In the genomic region with DNA sequence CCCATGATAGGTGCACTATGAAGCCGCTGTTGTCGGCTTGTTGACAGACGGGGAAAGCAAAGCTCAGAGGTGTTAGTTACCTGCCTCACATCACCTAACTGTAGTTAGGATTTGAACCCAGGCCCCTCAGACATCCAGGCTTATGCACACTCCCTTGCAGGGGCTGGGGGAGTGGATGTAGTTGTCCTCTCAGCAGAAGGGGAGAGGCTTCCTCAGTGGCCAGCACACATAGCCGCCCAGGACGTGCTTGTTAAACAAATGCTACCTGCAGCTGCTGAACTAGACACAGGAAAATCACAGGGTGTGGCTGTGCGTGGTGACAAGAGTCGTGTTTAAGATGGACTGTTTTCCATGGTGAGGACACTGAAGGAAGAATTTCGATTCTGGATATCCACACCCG, we compare ENCODE assay signal across 15 cellular contexts. TPM values are rescaled to one million over a fixed set of nuclear protein-coding genes. Genes with fewer than 3 reads are reported as not detected.
DNase-seq lines count a peak whose midpoint lies in the region; ATAC-seq and TF ChIP-seq lines count a peak whose summit lies in the region.
"Had no signal": no experiment of that assay in that cellular context is flagged by ENCODE, and none has a peak within 500 bp of the region (broad histone marks: within the 10 kb centered on the region; RNA-seq: fewer than 3 reads in every experiment).

No MANE protein-coding gene starts in this region.

- no peaks in the 10 kb centered on the region for H4K20me1 ChIP-seq in osteoblast (ENCODE audit: insufficient read depth, low read length)
- H4K20me1 ChIP-seq in PC-3 (ENCODE audit: low read length): no peaks in the 10 kb centered on the region

- BruUV-seq in PC-3 (replicated peaks; lab: Mats Ljungman, UMichigan): no TSS peak

- H3K4me1 ChIP-seq in osteoblast (ENCODE audit: insufficient read depth, low read length) (no peaks in the 10 kb centered on the region), PC-3 (ENCODE audit: insufficient read depth, low read length) (no peaks in the 10 kb centered on the region)
- H3K4me1 ChIP-seq: A549, HAP-1, Peyer's patch had no signal

- no peak overlapping the region for H3K4me3 Mint-ChIP-seq in CD14-positive monocyte
- H3K4me3 Mint-ChIP-seq in chondrocyte (ENCODE audit: unreplicated experiment): no peak overlapping the region
- H3K4me3 Mint-ChIP-seq in progenitor cell of endocrine pancreas (ENCODE audit: low read depth): no peak overlapping the region

- H3K27me3 Mint-ChIP-seq in CD14-positive monocyte (ENCODE audit: low read depth in 3 of 3) (peaks cover 0 to 14% (median 3%) of the 10 kb centered on the region in 3 donors), chondrocyte (ENCODE audit: low read depth) (peaks cover 3% of the 10 kb centered on the region), progenitor cell of endocrine pancreas (no peaks in the 10 kb centered on the region)

- H3K9me3 ChIP-seq in osteoblast (ENCODE audit: low read depth, low read length) (no peaks in the 10 kb centered on the region), PC-3 (ENCODE audit: low read length) (no peaks in the 10 kb centered on the region)
- H3K9me3 ChIP-seq: A549, HAP-1, Peyer's patch had no signal

- H3K36me3 ChIP-seq in osteoblast (ENCODE audit: insufficient read depth, low read length) (no peaks in the 10 kb centered on the region), PC-3 (ENCODE audit: low read depth, low read length) (no peaks in the 10 kb centered on the region)
- H3K36me3 ChIP-seq: HAP-1, Peyer's patch had no signal

- H3K79me2 ChIP-seq in osteoblast (ENCODE audit: insufficient read depth, low read length) (no peaks in the 10 kb centered on the region), PC-3 (ENCODE audit: low read length) (no peaks in the 10 kb centered on the region)

- H3K27ac ChIP-seq in osteoblast (ENCODE audit: low read depth, low read length): no peak overlapping the region
- H3K27ac ChIP-seq in PC-3 (ENCODE audit: low read length): no peak overlapping the region
- H3K27ac ChIP-seq: A549, Peyer's patch had no signal

- H3F3A ChIP-seq in PC-3 (ENCODE audit: low read length, unreplicated experiment): no peaks in the 10 kb centered on the region

- intact Hi-C loops in CD14-positive monocyte (cut with micrococcal nuclease): no loop called here
- intact Hi-C loops in PC-3 (cut with micrococcal nuclease): no loop called here

- H3K4me3 ChIP-seq in osteoblast (ENCODE audit: insufficient read depth, low read length) (no peak overlapping the region), PC-3 (ENCODE audit: low read length) (no peak overlapping the region)
- H3K4me3 ChIP-seq: A549, HAP-1, Peyer's patch had no signal

- H3K27me3 ChIP-seq in osteoblast (ENCODE audit: insufficient read depth, low read length) (no peaks in the 10 kb centered on the region), PC-3 (ENCODE audit: low read length) (peaks cover 17% of the 10 kb centered on the region)
- H3K27me3 ChIP-seq: Peyer's patch had no signal

- no peak overlapping the region for H3K9ac ChIP-seq in PC-3 (ENCODE audit: low read length)

- CTCF ChIA-PET in PC-3 (lab: Charles Lee): no interaction called here

- H3K9me2 ChIP-seq in PC-3 (replicated peaks; ENCODE audit: low read length): no peaks in the 10 kb centered on the region

- POLR2A ChIA-PET in PC-3 (lab: Charles Lee; ENCODE audit: unreplicated experiment): no interaction called here

- no peak for ATAC-seq in PC-3
- ATAC-seq: A549 had no signal

- no peaks in the 10 kb centered on the region for H3K9me3 Mint-ChIP-seq in CD14-positive monocyte
- H3K9me3 Mint-ChIP-seq in chondrocyte (ENCODE audit: low read depth): no peaks in the 10 kb centered on the region
- H3K9me3 Mint-ChIP-seq in progenitor cell of endocrine pancreas (ENCODE audit: low read depth): no peaks in the 10 kb centered on the region

- H3K4me2 ChIP-seq in osteoblast (ENCODE audit: insufficient read depth, low read length) (no peak overlapping the region), PC-3 (ENCODE audit: low read length) (no peak overlapping the region)
- H3K4me2 ChIP-seq: A549 had no signal

- no peaks in the 10 kb centered on the region for H3K36me3 Mint-ChIP-seq in CD14-positive monocyte
- no peaks in the 10 kb centered on the region for H3K36me3 Mint-ChIP-seq in chondrocyte (ENCODE audit: low read depth)
- H3K36me3 Mint-ChIP-seq in progenitor cell of endocrine pancreas (ENCODE audit: insufficient read depth): peaks cover 8% of the 10 kb centered on the region

- TF ChIP-seq CTCF in CD14-positive monocyte (IDR thresholded peaks at IDR 0.05) (no peak), chondrocyte (IDR thresholded peaks at IDR 0.05) (no peak), osteoblast (IDR thresholded peaks at IDR 0.05; ENCODE audit: extremely low read depth, low read depth, low read length) (no peak), progenitor cell of endocrine pancreas (IDR thresholded peaks at IDR 0.05; ENCODE audit: unreplicated experiment) (no peak), PC-3 (conservative IDR thresholded peaks at IDR 0.05; ENCODE audit: low read depth, low read length) (no peak)

- peaks cover 4% of the 10 kb centered on the region for H3K4me1 Mint-ChIP-seq in CD14-positive monocyte
- peaks cover 14% of the 10 kb centered on the region for H3K4me1 Mint-ChIP-seq in chondrocyte (ENCODE audit: low read depth)
- no peaks in the 10 kb centered on the region for H3K4me1 Mint-ChIP-seq in progenitor cell of endocrine pancreas (ENCODE audit: low read depth)

- DNase-seq in CD14-positive monocyte (ENCODE audit: low spot score): peak; percentile 10
- DNase-seq in NCI-H748 (lab: John Stamatoyannopoulos, UW; ENCODE audit: unreplicated experiment): peak; percentile 68
- DNase-seq in chondrocyte (ENCODE audit: low spot score): peak; percentile 61
- peak; percentile 69 for DNase-seq in osteoblast (ENCODE audit: insufficient read length, low spot score, missing footprints)
- DNase-seq in amniotic stem cell (lab: John Stamatoyannopoulos, UW): no peak
- no peak for DNase-seq in progenitor cell of endocrine pancreas (ENCODE audit: low spot score, unreplicated experiment)
- no peak for DNase-seq in PC-3
- DNase-seq in NCI-H524 (lab: John Stamatoyannopoulos, UW): no peak
- DNase-seq: Calu3, NCI-H2107, NCI-H345, NCI-H82 had no signal

- H3K27ac Mint-ChIP-seq in CD14-positive monocyte (no peak overlapping the region), chondrocyte (ENCODE audit: unreplicated experiment) (peak overlapping the region; percentile 55), progenitor cell of endocrine pancreas (no peak overlapping the region)

- H2AFZ ChIP-seq in osteoblast (ENCODE audit: low read length): no peak overlapping the region
- no peak overlapping the region for H2AFZ ChIP-seq in PC-3 (ENCODE audit: low read length)

RNA-seq across cellular contexts. Expression of gene GREB1, which starts 39.2 kb away (rescaled TPM):
- polyA plus RNA-seq in CD14-positive monocyte: not detected
- total RNA-seq in chondrocyte: 0.52 to 2.2 TPM (median 1.6 TPM) in 3 replicates
- 1.1 and 1.2 TPM in 2 replicates for total RNA-seq in osteoblast
- 78.8 and 82.5 TPM in 2 replicates for total RNA-seq in progenitor cell of endocrine pancreas
- total RNA-seq in PC-3 (2014; rRNA removed): 0.29 and 0.62 TPM in 2 replicates

Comparison
In these comparisons a context has a peak if more than half of its experiments do, and no peak if none do; other contexts are left out.
1. DNase-seq: peak in CD14-positive monocyte (single experiment), NCI-H748 (single experiment), chondrocyte (single experiment) and osteoblast (single experiment); none in amniotic stem cell (single experiment), progenitor cell of endocrine pancreas (single experiment), PC-3 (single experiment) and NCI-H524 (0 of 2).
2. RNA of gene GREB1, which starts 39.2 kb away (total RNA-seq): 78.8 to 82.5 TPM in progenitor cell of endocrine pancreas; 1.1 to 1.2 TPM in osteoblast, 0.29 to 0.62 TPM in PC-3 and 0.52 to 2.2 TPM in chondrocyte; every median in the first group is over 10 times any median in the second.